ENCODE assay signal across 9 cellular contexts in genomic region chr16:69017036-69017783, GRCh38.
A peak's percentile ranks its signal among the peaks of the same experiment; 100 is the strongest.
DNase-seq lines count a peak whose midpoint lies in the region; ATAC-seq, FAIRE-seq and TF ChIP-seq lines count a peak whose summit lies in the region.
"Had no signal": no experiment of that assay in that cellular context is flagged by ENCODE, and none has a peak within 500 bp of the region (broad histone marks: within the 10 kb centered on the region; RNA-seq: fewer than 3 reads in every experiment).

No MANE protein-coding gene starts in this region.

- POLR2A ChIA-PET in Caco-2 (lab: Charles Lee): no interaction called here

- H3K9me3 ChIP-seq in Caco-2: no peaks in the 10 kb centered on the region

- CTCF ChIA-PET in Caco-2 (lab: Charles Lee): no interaction called here

- peak overlapping the region; percentile 40 for H3K27ac ChIP-seq in caudate nucleus (ENCODE audit: low read depth, low read length)

- no peaks in the 10 kb centered on the region for H3K36me3 Mint-ChIP-seq in Caco-2 (ENCODE audit: insufficient read depth, unreplicated experiment)
- peaks cover 8% of the 10 kb centered on the region for H3K36me3 Mint-ChIP-seq in effector memory CD8-positive, alpha-beta T cell (ENCODE audit: insufficient read depth)

- H3K9me3 Mint-ChIP-seq in Caco-2 (ENCODE audit: unreplicated experiment): no peaks in the 10 kb centered on the region
- no peaks in the 10 kb centered on the region for H3K9me3 Mint-ChIP-seq in effector memory CD8-positive, alpha-beta T cell
- H3K9me3 Mint-ChIP-seq: GM23338 had no signal

- no peak for FAIRE-seq in GM12892 (lab: Jason Lieb, UNC)

- TF ChIP-seq CTCF in Caco-2 (IDR thresholded peaks at IDR 0.05; ENCODE audit: insufficient read depth in 1 of 2, low read depth in 1 of 2, low read length in 1 of 2, severe bottlenecking in 1 of 2, unreplicated experiment in 1 of 2): no peak

- H3K36me3 ChIP-seq in Caco-2 (ENCODE audit: control insufficient read depth, insufficient read depth, low read length): 0 out of 2 replicates have a peak, but pooled peaks cover 2% of the 10 kb centered on the region

- H3K4me1 Mint-ChIP-seq in Caco-2 (ENCODE audit: low read depth, unreplicated experiment): peaks cover 17% of the 10 kb centered on the region
- no peaks in the 10 kb centered on the region for H3K4me1 Mint-ChIP-seq in effector memory CD8-positive, alpha-beta T cell (ENCODE audit: low read depth in 2 of 2)

- DNase-seq in Caco-2 (no peak), Kasumi-1 (lab: John Stamatoyannopoulos, UW) (peak; percentile 19 to 42), caudate nucleus (lab: John Stamatoyannopoulos, UW) (peak in 10 of 61 donors; percentile 1 to 28 (median 8)), myocyte (ENCODE audit: low read depth) (peak; percentile 54), GM12892 (ENCODE audit: insufficient read length) (no peak)
- no peak for DNase-seq in effector memory CD8-positive, alpha-beta T cell

- no peak for ATAC-seq in GM19463 (IDR thresholded peaks at IDR 0.05; ENCODE audit: unreplicated experiment)
- ATAC-seq in HG02610 (IDR thresholded peaks at IDR 0.05; ENCODE audit: unreplicated experiment): no peak
- ATAC-seq in effector memory CD8-positive, alpha-beta T cell (replicated peaks): no peak
- ATAC-seq: GM23338 had no signal

- TF ChIP-seq POLR2A in GM12892 (IDR thresholded peaks at IDR 0.05; ENCODE audit: low read depth, low read length): no peak

- no peaks in the 10 kb centered on the region for H3K27me3 ChIP-seq in Caco-2 (replicated peaks; ENCODE audit: control insufficient read depth, insufficient read depth, low read length)

- no peak overlapping the region for H3K4me3 ChIP-seq in Caco-2 (ENCODE audit: low read depth, low read length)
- H3K4me3 ChIP-seq: GM23338 had no signal

- no peaks in the 10 kb centered on the region for H3K27me3 Mint-ChIP-seq in Caco-2 (ENCODE audit: insufficient read depth, unreplicated experiment)
- no peaks in the 10 kb centered on the region for H3K27me3 Mint-ChIP-seq in effector memory CD8-positive, alpha-beta T cell

- no TSS peak for BruUV-seq in Caco-2 (replicated peaks; lab: Mats Ljungman, UMichigan)

- peak overlapping the region; percentile 5 for H3K27ac Mint-ChIP-seq in Caco-2 (ENCODE audit: unreplicated experiment)
- H3K27ac Mint-ChIP-seq in effector memory CD8-positive, alpha-beta T cell: peak overlapping the region in 1 of 2 donors; percentile 16
- H3K27ac Mint-ChIP-seq: GM23338 had no signal

- intact Hi-C loops in Caco-2 (cut with micrococcal nuclease; ENCODE audit: unreplicated experiment): no loop called here

- no peaks in the 10 kb centered on the region; the same call in 1 of the 2 replicates for H3K4me1 ChIP-seq in Caco-2

- H3K4me3 Mint-ChIP-seq in Caco-2 (ENCODE audit: unreplicated experiment): no peak overlapping the region
- no peak overlapping the region for H3K4me3 Mint-ChIP-seq in effector memory CD8-positive, alpha-beta T cell
- H3K4me3 Mint-ChIP-seq: GM23338 had no signal

Comparison
In these comparisons a context has a peak if more than half of its experiments do, and no peak if none do; other contexts are left out.
1. DNase-seq: peak in Kasumi-1 (2 of 2) and myocyte (single experiment); none in Caco-2 (0 of 2), effector memory CD8-positive, alpha-beta T cell (0 of 3) and GM12892 (single experiment).